22 cellular contexts compared by ENCODE assay signal in the genomic region with DNA sequence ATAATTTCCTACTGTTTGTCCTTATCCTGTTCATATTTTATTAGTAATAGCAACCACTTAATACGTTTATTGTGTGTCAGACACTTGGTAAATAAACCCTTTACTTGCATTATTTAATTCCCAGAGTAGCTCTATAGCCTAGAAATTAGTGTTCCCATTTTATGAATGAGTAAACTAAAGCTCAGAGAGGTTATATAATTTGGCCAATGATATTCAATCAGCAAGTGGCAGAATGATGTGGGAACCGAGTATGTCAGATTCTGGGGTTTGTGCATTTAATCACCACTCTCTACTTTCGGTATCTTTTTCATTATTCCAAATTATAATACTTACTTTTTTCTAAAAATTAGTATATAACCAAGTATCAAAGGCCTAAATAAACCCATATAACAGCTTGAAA. TPM values are rescaled to one million over a fixed set of nuclear protein-coding genes. Genes with fewer than 3 reads are reported as not detected.
DNase-seq lines count a peak whose midpoint lies in the region; ATAC-seq, FAIRE-seq and TF ChIP-seq lines count a peak whose summit lies in the region.
"Had no signal": no experiment of that assay in that cellular context is flagged by ENCODE, and none has a peak within 500 bp of the region (broad histone marks: within the 10 kb centered on the region; RNA-seq: fewer than 3 reads in every experiment).

No MANE protein-coding gene starts in this region.

- TF ChIP-seq CTCF in Caco-2 (IDR thresholded peaks at IDR 0.05; ENCODE audit: insufficient read depth in 1 of 2, low read depth in 1 of 2, low read length in 1 of 2, severe bottlenecking in 1 of 2, unreplicated experiment in 1 of 2) (no peak), colonic mucosa (IDR thresholded peaks at IDR 0.05) (no peak)

- no peak overlapping the region for H3K9ac ChIP-seq in colonic mucosa (ENCODE audit: low read depth in 2 of 2, low read length in 2 of 2)
- H3K9ac ChIP-seq: BLaER1 had no signal

- no peak overlapping the region for H3K27ac ChIP-seq in colonic mucosa
- H3K27ac ChIP-seq: 22Rv1, BLaER1 had no signal

- no peak for DNase-seq in activated CD4-positive, alpha-beta T cell treated with anti-CD3 and anti-CD28 coated beads for 36 hours
- DNase-seq in activated CD4-positive, alpha-beta T cell treated with anti-CD3 and anti-CD28 coated beads, Interleukin-2, amount 50 U/mL, for 4 hours: no peak
- no peak for DNase-seq in Caco-2
- no peak for DNase-seq in colonic mucosa
- DNase-seq in C1 segment of cervical spinal cord (lab: John Stamatoyannopoulos, UW): no peak
- DNase-seq: Calu3; CD4-positive, alpha-beta T cell; CD8-positive, alpha-beta memory T cell; DMS53; DMS79 treated with DMSO at 0.1 percent for 48 hours; GF-D8; GOT3; HFFc6 had no signal

- H3K27me3 ChIP-seq in Caco-2 (replicated peaks; ENCODE audit: control insufficient read depth, insufficient read depth, low read length) (no peaks in the 10 kb centered on the region), colonic mucosa (no peaks in the 10 kb centered on the region)
- H3K27me3 ChIP-seq: BLaER1 had no signal

- no peaks in the 10 kb centered on the region for H3K36me3 Mint-ChIP-seq in activated CD4-positive, alpha-beta T cell treated with anti-CD3 and anti-CD28 coated beads for 36 hours (ENCODE audit: low read depth)
- H3K36me3 Mint-ChIP-seq in Caco-2 (ENCODE audit: insufficient read depth, unreplicated experiment): no peaks in the 10 kb centered on the region
- H3K36me3 Mint-ChIP-seq: CD14-positive monocyte; CD8-positive, alpha-beta memory T cell had no signal

- FAIRE-seq in islet of Langerhans (lab: Jason Lieb, UNC): peak; percentile 43
- FAIRE-seq: H54 had no signal

- no TSS peak for BruUV-seq in Caco-2 (replicated peaks; lab: Mats Ljungman, UMichigan)

- no peak overlapping the region for H3K4me3 ChIP-seq in Caco-2 (ENCODE audit: low read depth, low read length)
- no peak overlapping the region for H3K4me3 ChIP-seq in colonic mucosa
- H3K4me3 ChIP-seq: BLaER1, HAP-1 had no signal

- no peaks in the 10 kb centered on the region for H3K36me3 ChIP-seq in Caco-2 (ENCODE audit: control insufficient read depth, insufficient read depth, low read length)
- no peaks in the 10 kb centered on the region for H3K36me3 ChIP-seq in colonic mucosa
- H3K36me3 ChIP-seq: BLaER1, HAP-1 had no signal

- H3K4me1 ChIP-seq in Caco-2 (peaks cover 59% of the 10 kb centered on the region), colonic mucosa (no peaks in the 10 kb centered on the region)
- H3K4me1 ChIP-seq: BLaER1, HAP-1 had no signal

- H3K9me3 ChIP-seq in Caco-2 (no peaks in the 10 kb centered on the region), colonic mucosa (no peaks in the 10 kb centered on the region)
- H3K9me3 ChIP-seq: BLaER1, HAP-1 had no signal

- H3K4me3 Mint-ChIP-seq in activated CD4-positive, alpha-beta T cell treated with anti-CD3 and anti-CD28 coated beads for 36 hours: no peak overlapping the region
- no peak overlapping the region for H3K4me3 Mint-ChIP-seq in Caco-2 (ENCODE audit: unreplicated experiment)
- H3K4me3 Mint-ChIP-seq: B cell; CD14-positive monocyte; CD4-positive, alpha-beta T cell; CD8-positive, alpha-beta memory T cell; HFFc6 had no signal

- intact Hi-C loops in activated CD4-positive, alpha-beta T cell treated with anti-CD3 and anti-CD28 coated beads for 36 hours (cut with DNase I, micrococcal nuclease): no loop called here
- intact Hi-C loops in Caco-2 (cut with micrococcal nuclease; ENCODE audit: unreplicated experiment) (no loop called here), colonic mucosa (cut with DNase I) (no loop called here)

- H3K27me3 Mint-ChIP-seq in activated CD4-positive, alpha-beta T cell treated with anti-CD3 and anti-CD28 coated beads for 36 hours: no peaks in the 10 kb centered on the region
- no peaks in the 10 kb centered on the region for H3K27me3 Mint-ChIP-seq in Caco-2 (ENCODE audit: insufficient read depth, unreplicated experiment)
- H3K27me3 Mint-ChIP-seq: CD4-positive, alpha-beta T cell had no signal

- CTCF ChIA-PET in activated CD4-positive, alpha-beta T cell treated with anti-CD3 and anti-CD28 coated beads for 36 hours (lab: Charles Lee): no interaction called here
- CTCF ChIA-PET in Caco-2 (lab: Charles Lee): no interaction called here

- H3K9me3 Mint-ChIP-seq in activated CD4-positive, alpha-beta T cell treated with anti-CD3 and anti-CD28 coated beads for 36 hours (ENCODE audit: low read depth): no peaks in the 10 kb centered on the region
- no peaks in the 10 kb centered on the region for H3K9me3 Mint-ChIP-seq in Caco-2 (ENCODE audit: unreplicated experiment)
- H3K9me3 Mint-ChIP-seq: CD14-positive monocyte; CD4-positive, alpha-beta T cell; CD8-positive, alpha-beta memory T cell; HFFc6 had no signal

- ATAC-seq in activated CD4-positive, alpha-beta T cell treated with anti-CD3 and anti-CD28 coated beads for 36 hours: peak; percentile 16

- peaks cover 1% of the 10 kb centered on the region for H3K4me1 Mint-ChIP-seq in activated CD4-positive, alpha-beta T cell treated with anti-CD3 and anti-CD28 coated beads for 36 hours
- H3K4me1 Mint-ChIP-seq in Caco-2 (ENCODE audit: low read depth, unreplicated experiment): peaks cover 39% of the 10 kb centered on the region
- H3K4me1 Mint-ChIP-seq: B cell had no signal

- POLR2A ChIA-PET in activated CD4-positive, alpha-beta T cell treated with anti-CD3 and anti-CD28 coated beads for 36 hours (lab: Charles Lee): no interaction called here
- POLR2A ChIA-PET in Caco-2 (lab: Charles Lee): no interaction called here

- H3K27ac Mint-ChIP-seq in activated CD4-positive, alpha-beta T cell treated with anti-CD3 and anti-CD28 coated beads for 36 hours: no peak overlapping the region
- H3K27ac Mint-ChIP-seq in Caco-2 (ENCODE audit: unreplicated experiment): peak overlapping the region; percentile 58
- H3K27ac Mint-ChIP-seq: B cell; CD4-positive, alpha-beta T cell; CD8-positive, alpha-beta memory T cell; HFFc6 had no signal

RNA-seq across cellular contexts. Expression of a gene that starts 6.6 kb away (rescaled TPM):
- total RNA-seq in activated CD4-positive, alpha-beta T cell treated with anti-CD3 and anti-CD28 coated beads for 36 hours: 100 to 1,000 TPM; 115 to 165 TPM
- total RNA-seq in Caco-2 (2022) (123 and 135 TPM in 2 replicates), colonic mucosa (100 to 1,000 TPM; 147 to 189 TPM)

RNA-seq across cellular contexts. Expression of a gene that starts 10.9 kb away (rescaled TPM):
- not detected for total RNA-seq in activated CD4-positive, alpha-beta T cell treated with anti-CD3 and anti-CD28 coated beads for 36 hours
- total RNA-seq in Caco-2 (2022) (not detected in 2 replicates), colonic mucosa (not detected)
- total RNA-seq: B cell; Calu3; CD4-positive, alpha-beta T cell; CD8-positive, alpha-beta memory T cell; Daoy; G401; HFFc6 had no signal

RNA-seq across cellular contexts. Expression of a gene that starts 51.9 kb away (rescaled TPM):
- total RNA-seq in activated CD4-positive, alpha-beta T cell treated with anti-CD3 and anti-CD28 coated beads for 36 hours: 1 to 10 TPM; 8.7 to 9.0 TPM
- total RNA-seq in Caco-2 (2022) (0.58 TPM in 1 of 2 replicates, not detected in the other), colonic mucosa (1 to 10 TPM; 2.5 to 9.1 TPM)
- total RNA-seq: G401 had no signal
